ENCODE assay signal across 1 cellular context in genomic region chr13:31887311-31887710, GRCh38.
TF ChIP-seq lines count a peak whose summit lies in the region.

No MANE protein-coding gene starts in this region.

TF ChIP-seq in IMR-90, 13 proteins besides CTCF, POLR2A, EP300 and RAD21 (continued from another document):
- TF ChIP-seq MXI1 (IDR thresholded peaks at IDR 0.05; ENCODE audit: borderline replicate concordance, low read depth, low read length) = no peak
- no peak for TF ChIP-seq RCOR1 (IDR thresholded peaks at IDR 0.05; ENCODE audit: insufficient replicate concordance, low read length)
TF ChIP-seq in IMR-90: peak in this region for 1.
